10 cellular contexts compared by ENCODE assay signal in the genomic region with DNA sequence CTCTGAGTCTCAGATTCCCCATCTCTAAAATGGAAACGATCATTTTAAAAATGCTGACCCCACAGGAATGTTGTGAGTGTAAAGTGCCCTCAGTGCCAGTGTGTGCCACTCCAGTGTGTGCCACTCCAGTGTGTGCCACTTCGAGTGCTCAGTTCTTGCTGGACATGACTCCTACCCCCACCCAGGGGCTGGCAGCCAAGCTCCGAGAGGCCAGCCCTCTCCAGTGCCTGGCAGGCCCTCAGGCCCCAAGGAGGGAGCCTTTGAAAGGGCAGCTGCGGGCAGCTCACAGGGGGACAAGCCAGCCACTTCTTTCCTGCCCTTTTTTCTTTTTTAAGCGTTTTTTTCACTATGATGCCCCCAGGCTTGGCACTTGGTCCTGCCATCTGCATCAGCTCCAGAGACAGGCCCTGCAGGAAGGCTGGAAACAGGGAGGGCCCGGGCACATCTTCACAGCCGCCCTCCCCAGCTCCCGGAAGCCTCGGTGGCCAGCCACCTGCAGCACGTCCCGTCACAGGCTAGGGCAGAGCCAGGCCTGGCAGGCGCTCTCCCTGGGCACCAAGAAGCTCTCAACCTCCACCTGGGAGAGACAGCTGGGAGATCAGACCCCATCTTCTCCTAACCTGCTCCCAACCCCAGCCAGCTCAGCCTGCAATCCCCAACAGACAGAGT. TPM values are rescaled to one million over a fixed set of nuclear protein-coding genes. Genes with fewer than 3 reads are reported as not detected.
DNase-seq lines count a peak whose midpoint lies in the region; ATAC-seq and TF ChIP-seq lines count a peak whose summit lies in the region.
"Had no signal": no experiment of that assay in that cellular context is flagged by ENCODE, and none has a peak within 500 bp of the region (broad histone marks: within the 10 kb centered on the region; RNA-seq: fewer than 3 reads in every experiment).

No MANE protein-coding gene starts in this region.

- no peak for TF ChIP-seq EP300 in suprapubic skin (IDR thresholded peaks at IDR 0.05)

- H3K27me3 ChIP-seq in suprapubic skin = no peaks in the 10 kb centered on the region
- H3K27me3 ChIP-seq: neural progenitor cell had no signal

- H3K27ac Mint-ChIP-seq in T-cell = no peak overlapping the region
- no peak overlapping the region for H3K27ac Mint-ChIP-seq in activated naive CD4-positive, alpha-beta T cell treated with anti-CD3 and anti-CD28 coated beads, Interleukin-2, amount 10 ng/mL, durations not matched to agents 7 days and 5 days
- H3K27ac Mint-ChIP-seq: neural progenitor cell had no signal

- peak; percentile 32 for ATAC-seq in SK-N-SH treated with all-trans-retinoic acid at 6 μM for 48 hours
- ATAC-seq in esophagus mucosa = peak; percentile 8
- ATAC-seq in T-cell (replicated peaks in 1 of 4) = no peak

- H3K4me3 Mint-ChIP-seq in T-cell = no peak overlapping the region
- no peak overlapping the region for H3K4me3 Mint-ChIP-seq in activated naive CD4-positive, alpha-beta T cell treated with anti-CD3 and anti-CD28 coated beads, Interleukin-2, amount 10 ng/mL, durations not matched to agents 7 days and 5 days
- H3K4me3 Mint-ChIP-seq: neural progenitor cell had no signal

- H3K9me3 ChIP-seq in suprapubic skin = no peaks in the 10 kb centered on the region

- H3K4me1 Mint-ChIP-seq in T-cell = peaks cover 19 to 42% (median 37%) of the 10 kb centered on the region in 3 donors
- peaks cover 14% of the 10 kb centered on the region for H3K4me1 Mint-ChIP-seq in activated naive CD4-positive, alpha-beta T cell treated with anti-CD3 and anti-CD28 coated beads, Interleukin-2, amount 10 ng/mL, durations not matched to agents 7 days and 5 days

- peak; percentile 61 for DNase-seq in midbrain (lab: John Stamatoyannopoulos, UW)
- no peak for DNase-seq in suprapubic skin (ENCODE audit: low spot score in 2 of 2)
- no peak for DNase-seq in HCEC 1CT
- DNase-seq in T-cell = no peak
- no peak for DNase-seq in activated naive CD4-positive, alpha-beta T cell treated with anti-CD3 and anti-CD28 coated beads, Interleukin-2, amount 10 ng/mL, durations not matched to agents 7 days and 5 days
- DNase-seq in DMS53 treated with DMSO at 0.1 percent for 48 hours (lab: John Stamatoyannopoulos, UW; ENCODE audit: unreplicated experiment) = no peak
- DNase-seq: DMS153 had no signal

- no peak for TF ChIP-seq POLR2A in suprapubic skin (IDR thresholded peaks at IDR 0.05)

- POLR2A ChIA-PET in T-cell (lab: Charles Lee) = no interaction called here

- CTCF ChIA-PET in T-cell (lab: Charles Lee) = no interaction called here
- CTCF ChIA-PET in activated naive CD4-positive, alpha-beta T cell treated with anti-CD3 and anti-CD28 coated beads, Interleukin-2, amount 10 ng/mL, durations not matched to agents 7 days and 5 days (lab: Charles Lee) = no interaction called here

- WGBS in suprapubic skin = 15% methylated on average over 6 of the region's 12 CpGs

- no peaks in the 10 kb centered on the region for H3K27me3 Mint-ChIP-seq in T-cell
- peaks cover 3% of the 10 kb centered on the region for H3K27me3 Mint-ChIP-seq in activated naive CD4-positive, alpha-beta T cell treated with anti-CD3 and anti-CD28 coated beads, Interleukin-2, amount 10 ng/mL, durations not matched to agents 7 days and 5 days

- peaks cover 49% of the 10 kb centered on the region for H3K4me1 ChIP-seq in suprapubic skin

- H3K27ac ChIP-seq in suprapubic skin = peak overlapping the region; percentile 40
- H3K27ac ChIP-seq: neural progenitor cell had no signal

- no peak overlapping the region for H3K4me3 ChIP-seq in suprapubic skin
- H3K4me3 ChIP-seq: neural progenitor cell had no signal

- H3K9me3 Mint-ChIP-seq in T-cell = no peaks in the 10 kb centered on the region
- H3K9me3 Mint-ChIP-seq in activated naive CD4-positive, alpha-beta T cell treated with anti-CD3 and anti-CD28 coated beads, Interleukin-2, amount 10 ng/mL, durations not matched to agents 7 days and 5 days = no peaks in the 10 kb centered on the region
- H3K9me3 Mint-ChIP-seq: neural progenitor cell had no signal

- H3K36me3 ChIP-seq in suprapubic skin = no peaks in the 10 kb centered on the region
- H3K36me3 ChIP-seq: neural progenitor cell had no signal

- peaks cover 11% of the 10 kb centered on the region for H3K36me3 Mint-ChIP-seq in T-cell
- H3K36me3 Mint-ChIP-seq in activated naive CD4-positive, alpha-beta T cell treated with anti-CD3 and anti-CD28 coated beads, Interleukin-2, amount 10 ng/mL, durations not matched to agents 7 days and 5 days = no peaks in the 10 kb centered on the region

- no peak for TF ChIP-seq CTCF in suprapubic skin (IDR thresholded peaks at IDR 0.05)

TF ChIP-seq in SK-N-SH treated with all-trans-retinoic acid at 6 μM for 48 hours, 23 proteins besides CTCF, POLR2A, EP300 and RAD21:
- TF ChIP-seq ZFP30 (CRISPR knock-in tag; IDR thresholded peaks at IDR 0.05) (no peak), ARNTL (CRISPR knock-in tag; IDR thresholded peaks at IDR 0.05; ENCODE audit: borderline replicate concordance, low read depth) (no peak), RARB (CRISPR knock-in tag; IDR thresholded peaks at IDR 0.05) (no peak), SNAI2 (CRISPR knock-in tag; IDR thresholded peaks at IDR 0.05) (no peak), ZFP3 (CRISPR knock-in tag; IDR thresholded peaks at IDR 0.05) (no peak)

RNA-seq across cellular contexts. Expression of gene NCOR2, which starts 29.8 kb away (rescaled TPM):
- total RNA-seq in esophagus mucosa = 60.3 TPM
- total RNA-seq in suprapubic skin = 100 to 1,000 TPM; 111 to 264 (median 187) TPM
- total RNA-seq in T-cell = 100 to 1,000 TPM; 108 to 140 (median 127) TPM

Comparison
In these comparisons a context has a peak if more than half of its experiments do, and no peak if none do; other contexts are left out.
1. ATAC-seq: peak in SK-N-SH treated with all-trans-retinoic acid at 6 μM for 48 hours (single experiment) and esophagus mucosa (single experiment); none in T-cell (0 of 4).